In genomic region chr6:8084586-8084985, GRCh38 we compare ENCODE assay signal across 17 cellular contexts. TPM values are rescaled to one million over a fixed set of nuclear protein-coding genes. Genes with fewer than 3 reads are reported as not detected.
DNase-seq lines count a peak whose midpoint lies in the region; ATAC-seq and TF ChIP-seq lines count a peak whose summit lies in the region.
"Had no signal": no experiment of that assay in that cellular context is flagged by ENCODE, and none has a peak within 500 bp of the region (broad histone marks: within the 10 kb centered on the region; RNA-seq: fewer than 3 reads in every experiment).

No MANE protein-coding gene starts in this region.

- no peaks in the 10 kb centered on the region for H3K9me3 ChIP-seq in HCT116 (ENCODE audit: control insufficient read depth in 1 of 2, insufficient read depth in 1 of 2, low read depth in 1 of 2, low read length in 2 of 2)
- no peaks in the 10 kb centered on the region for H3K9me3 ChIP-seq in adrenal gland (replicated peaks in 1 of 3)
- no peaks in the 10 kb centered on the region for H3K9me3 ChIP-seq in hepatocyte (ENCODE audit: low read depth)
- no peaks in the 10 kb centered on the region for H3K9me3 ChIP-seq in suprapubic skin
- H3K9me3 ChIP-seq: upper lobe of right lung had no signal

- H3K4me1 ChIP-seq in HCT116 (ENCODE audit: control insufficient read depth in 1 of 2, insufficient read depth in 2 of 2, low read length in 2 of 2) (peaks cover 55 to 59% of the 10 kb centered on the region in 2 experiments), adrenal gland (replicated peaks in 1 of 2) (peaks cover 34 to 57% of the 10 kb centered on the region in 2 donors), hepatocyte (ENCODE audit: insufficient read depth) (peaks cover 20% of the 10 kb centered on the region), suprapubic skin (peaks cover 7% of the 10 kb centered on the region)

- H3K9ac ChIP-seq in HCT116 (ENCODE audit: low read length): peak overlapping the region; percentile 39

- 42 to 85% (median 70%) methylated on average over 4 of the region's 4 CpGs for WGBS in adrenal gland, 4 donors
- 63% methylated on average over 4 of the region's 4 CpGs for WGBS in hepatocyte (ENCODE audit: low lambda C conversion rate, missing lambda C conversion rate)
- WGBS in suprapubic skin: 91% methylated on average over 4 of the region's 4 CpGs

- TF ChIP-seq POLR2A in HCT116 (IDR thresholded peaks at IDR 0.05; ENCODE audit: borderline replicate concordance, extremely low read depth, insufficient read depth, insufficient read length) (no peak), adrenal gland (IDR thresholded peaks at IDR 0.05) (peak in 1 of 2 donors; percentile 2), suprapubic skin (IDR thresholded peaks at IDR 0.05) (no peak)

- H3K27ac ChIP-seq in HCT116 (ENCODE audit: low read depth, low read length) (peak overlapping the region; percentile 79), adrenal gland (peak overlapping the region; percentile 64 to 76 (median 69)), hepatocyte (peak overlapping the region; percentile 45), suprapubic skin (no peak overlapping the region)

- intact Hi-C loops in HCT116 (cut with micrococcal nuclease): no loop called here
- intact Hi-C loops in adrenal gland (cut with DNase I): no loop called here

- ATAC-seq in HCT116: peak; percentile 33
- ATAC-seq: activated T-cell treated with anti-CD3 and anti-CD28 coated beads, Interleukin-2, amount 50 U/mL, for 4 hours had no signal

- TF ChIP-seq CTCF in HCT116 (IDR thresholded peaks at IDR 0.05 in 2 of 3, conservative IDR thresholded peaks at IDR 0.05 in 1 of 3; ENCODE audit: borderline replicate concordance in 1 of 3, insufficient read depth in 1 of 3, low read depth in 2 of 3, low read length in 2 of 3) (no peak), adrenal gland (IDR thresholded peaks at IDR 0.05) (no peak), hepatocyte (IDR thresholded peaks at IDR 0.05; ENCODE audit: poor library complexity) (no peak), suprapubic skin (IDR thresholded peaks at IDR 0.05) (no peak)

- H2AFZ ChIP-seq in HCT116 (ENCODE audit: low read depth, low read length, poor library complexity, severe bottlenecking) (no peak overlapping the region), hepatocyte (no peak overlapping the region)

- H3K4me3 ChIP-seq in HCT116 (replicated peaks in 1 of 2; ENCODE audit: low read depth in 1 of 2, low read length in 2 of 2) (peak overlapping the region in 1 of 2 experiments; percentile 13; a peak in 1 of 4 replicates), adrenal gland (no peak overlapping the region), hepatocyte (no peak overlapping the region), suprapubic skin (no peak overlapping the region)
- H3K4me3 ChIP-seq: upper lobe of right lung had no signal

- TF ChIP-seq EP300 in suprapubic skin (IDR thresholded peaks at IDR 0.05): no peak

- POLR2A ChIA-PET in HCT116 (lab: Charles Lee): interaction anchor here (1.0 to 2.1 kb wide), 4 partner anchors 10 to 20 kb away, joined by 3 to 11 read pairs (median 4); partner anchors contain the start of genes BLOC1S5 and EEF1E1

- no TSS peak for BruUV-seq in HCT116 (replicated peaks; lab: Mats Ljungman, UMichigan)

- H4K20me1 ChIP-seq in HCT116 (ENCODE audit: insufficient read depth): peaks cover 11% of the 10 kb centered on the region; the same call in 1 of the 2 replicates
- H4K20me1 ChIP-seq in hepatocyte (ENCODE audit: insufficient read depth, poor library complexity, severe bottlenecking): no peaks in the 10 kb centered on the region

- H3K9me2 ChIP-seq in HCT116 (ENCODE audit: insufficient read depth): no peaks in the 10 kb centered on the region
- no peaks in the 10 kb centered on the region for H3K9me2 ChIP-seq in hepatocyte (replicated peaks; ENCODE audit: insufficient read depth)

- H3K4me2 ChIP-seq in HCT116 (ENCODE audit: low read length) (peak overlapping the region; percentile 50), hepatocyte (no peak overlapping the region)

- TF ChIP-seq RAD21 in HCT116 (IDR thresholded peaks at IDR 0.05; ENCODE audit: low read depth): no peak

- CTCF ChIA-PET in HCT116 (lab: Charles Lee): interaction anchor here (1.2 to 1.3 kb wide), 2 partner anchors 78 to 361 kb away, joined by 3 to 6 read pairs; no protein-coding TSS in a partner anchor

- DNase-seq in HCT116 (ENCODE audit: low read depth, low spot score) (no peak), adrenal gland (no peak), hepatocyte (ENCODE audit: low spot score) (no peak), stromal cell of bone marrow (ENCODE audit: low read depth) (peak; percentile 20), suprapubic skin (ENCODE audit: low spot score in 2 of 2) (no peak), NCI-H1417 treated with DMSO at 0.1 percent for 48 hours (lab: John Stamatoyannopoulos, UW) (no peak), pons (ENCODE audit: low spot score) (no peak)
- DNase-seq: activated CD4-positive, alpha-beta T cell treated with anti-CD3 and anti-CD28 coated beads, Interleukin-2, amount 50 U/mL, for 1 hour; activated T-cell treated with anti-CD3 and anti-CD28 coated beads, Interleukin-2, amount 50 U/mL, for 4 hours; amygdala; foreskin melanocyte; Karpas-422; NCI-H2107; NCI-H774; SHP77 treated with DMSO at 0.1 percent for 48 hours; stimulated activated CD4-positive, alpha-beta T cell treated with anti-CD3 and anti-CD28 coated beads, Interleukin-1b, Interleukin-23, amount 100 ng/mL, for 48 hours; upper lobe of right lung had no signal

- H3K79me2 ChIP-seq in HCT116 (ENCODE audit: insufficient read depth, low read length) (peaks cover 91% of the 10 kb centered on the region), hepatocyte (peaks cover 2% of the 10 kb centered on the region)

- H3K36me3 ChIP-seq in HCT116 (ENCODE audit: control insufficient read depth in 1 of 2, insufficient read depth in 2 of 2, low read length in 2 of 2) (peaks cover 15 to 33% of the 10 kb centered on the region in 2 experiments; a peak in 3 of 4 replicates), adrenal gland (replicated peaks in 1 of 2) (peaks cover 0 to 15% of the 10 kb centered on the region in 2 donors), hepatocyte (replicated peaks; ENCODE audit: insufficient read depth, low read depth) (no peaks in the 10 kb centered on the region), suprapubic skin (peaks cover 30% of the 10 kb centered on the region)

- no peaks in the 10 kb centered on the region for H3K27me3 ChIP-seq in HCT116 (ENCODE audit: insufficient read depth, low read length)
- no peaks in the 10 kb centered on the region for H3K27me3 ChIP-seq in adrenal gland
- no peaks in the 10 kb centered on the region for H3K27me3 ChIP-seq in hepatocyte
- no peaks in the 10 kb centered on the region for H3K27me3 ChIP-seq in suprapubic skin
- H3K27me3 ChIP-seq: upper lobe of right lung had no signal

- RAD21 ChIA-PET in HCT116 (lab: Charles Lee; ENCODE audit: low non-redundant PET in 1 of 2, low total read pairs in 2 of 2, uncharacterized antibody in 2 of 2, unreplicated experiment in 2 of 2): no interaction called here

TF ChIP-seq in HCT116, 20 proteins besides CTCF, POLR2A, EP300 and RAD21 (continues in another document):
- TF ChIP-seq ELF1 (IDR thresholded peaks at IDR 0.05; ENCODE audit: borderline replicate concordance, low read depth) (no peak), EZH2 (IDR thresholded peaks at IDR 0.05) (no peak), SP1 (IDR thresholded peaks at IDR 0.05; ENCODE audit: low read depth) (no peak), ZFX (IDR thresholded peaks at IDR 0.05) (no peak), YY1 (IDR thresholded peaks at IDR 0.05; ENCODE audit: extremely low read depth, insufficient replicate concordance, low read depth, low read length) (no peak), FOSL1 (IDR thresholded peaks at IDR 0.05; ENCODE audit: low read depth) (no peak), CEBPB (IDR thresholded peaks at IDR 0.05; ENCODE audit: low read depth) (no peak), EZH2phosphoT487 (IDR thresholded peaks at IDR 0.05; ENCODE audit: borderline replicate concordance) (no peak), SRF (IDR thresholded peaks at IDR 0.05; ENCODE audit: low read depth) (no peak), POLR2AphosphoS5 (IDR thresholded peaks at IDR 0.05; ENCODE audit: low read depth, low read length) (no peak)
- TF ChIP-seq, protein P1, sequence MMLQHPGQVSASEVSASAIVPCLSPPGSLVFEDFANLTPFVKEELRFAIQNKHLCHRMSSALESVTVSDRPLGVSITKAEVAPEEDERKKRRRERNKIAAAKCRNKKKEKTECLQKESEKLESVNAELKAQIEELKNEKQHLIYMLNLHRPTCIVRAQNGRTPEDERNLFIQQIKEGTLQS (IDR thresholded peaks at IDR 0.05): no peak
- TF ChIP-seq, protein P2, sequence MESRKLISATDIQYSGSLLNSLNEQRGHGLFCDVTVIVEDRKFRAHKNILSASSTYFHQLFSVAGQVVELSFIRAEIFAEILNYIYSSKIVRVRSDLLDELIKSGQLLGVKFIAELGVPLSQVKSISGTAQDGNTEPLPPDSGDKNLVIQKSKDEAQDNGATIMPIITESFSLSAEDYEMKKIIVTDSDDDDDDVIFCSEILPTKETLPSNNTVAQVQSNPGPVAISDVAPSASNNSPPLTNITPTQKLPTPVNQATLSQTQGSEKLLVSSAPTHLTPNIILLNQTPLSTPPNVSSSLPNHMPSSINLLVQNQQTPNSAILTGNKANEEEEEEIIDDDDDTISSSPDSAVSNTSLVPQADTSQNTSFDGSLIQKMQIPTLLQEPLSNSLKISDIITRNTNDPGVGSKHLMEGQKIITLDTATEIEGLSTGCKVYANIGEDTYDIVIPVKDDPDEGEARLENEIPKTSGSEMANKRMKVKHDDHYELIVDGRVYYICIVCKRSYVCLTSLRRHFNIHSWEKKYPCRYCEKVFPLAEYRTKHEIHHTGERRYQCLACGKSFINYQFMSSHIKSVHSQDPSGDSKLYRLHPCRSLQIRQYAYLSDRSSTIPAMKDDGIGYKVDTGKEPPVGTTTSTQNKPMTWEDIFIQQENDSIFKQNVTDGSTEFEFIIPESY (IDR thresholded peaks at IDR 0.05; ENCODE audit: extremely low read depth, insufficient replicate concordance, low read length): no peak

RNA-seq across cellular contexts. Expression of gene EEF1E1, which starts 17.8 kb away (rescaled TPM):
- total RNA-seq in HCT116 (2021; ENCODE audit: unreplicated experiment): 69.7 TPM
- 46.3 and 61.3 TPM in 2 replicates for polyA plus RNA-seq in HCT116 (2012)
- 10 to 100 TPM; 18.1 to 40.6 (median 31.8) TPM for total RNA-seq in adrenal gland
- polyA plus RNA-seq in adrenal gland: 10 to 100 TPM; 18.3 to 72.9 (median 20.9) TPM
- 36.5 and 47.8 TPM in 2 replicates for total RNA-seq in hepatocyte
- 54.9 and 63.4 TPM in 2 replicates for polyA plus RNA-seq in hepatocyte
- total RNA-seq in suprapubic skin: 10 to 100 TPM; 15.0 to 42.5 (median 31.3) TPM

RNA-seq across cellular contexts. Expression of gene BLOC1S5, which starts 20.4 kb away (rescaled TPM):
- 12.0 TPM for total RNA-seq in HCT116 (2021; ENCODE audit: unreplicated experiment)
- 5.3 and 8.3 TPM in 2 replicates for polyA plus RNA-seq in HCT116 (2012)
- total RNA-seq in adrenal gland: 10 to 100 TPM in 6 of 8 donors, 1 to 10 TPM in 2; 8.5 to 25.3 (median 15.5) TPM
- 10 to 100 TPM in 1 of 3 donors, 1 to 10 TPM in 2; 5.3 to 15.2 (median 7.3) TPM for polyA plus RNA-seq in adrenal gland
- 17.6 and 21.5 TPM in 2 replicates for total RNA-seq in hepatocyte
- polyA plus RNA-seq in hepatocyte: 9.9 and 16.8 TPM in 2 replicates
- 10 to 100 TPM in 1 of 4 donors, 1 to 10 TPM in 3; 9.1 to 13.6 (median 9.7) TPM for total RNA-seq in suprapubic skin
